In the genomic region with DNA sequence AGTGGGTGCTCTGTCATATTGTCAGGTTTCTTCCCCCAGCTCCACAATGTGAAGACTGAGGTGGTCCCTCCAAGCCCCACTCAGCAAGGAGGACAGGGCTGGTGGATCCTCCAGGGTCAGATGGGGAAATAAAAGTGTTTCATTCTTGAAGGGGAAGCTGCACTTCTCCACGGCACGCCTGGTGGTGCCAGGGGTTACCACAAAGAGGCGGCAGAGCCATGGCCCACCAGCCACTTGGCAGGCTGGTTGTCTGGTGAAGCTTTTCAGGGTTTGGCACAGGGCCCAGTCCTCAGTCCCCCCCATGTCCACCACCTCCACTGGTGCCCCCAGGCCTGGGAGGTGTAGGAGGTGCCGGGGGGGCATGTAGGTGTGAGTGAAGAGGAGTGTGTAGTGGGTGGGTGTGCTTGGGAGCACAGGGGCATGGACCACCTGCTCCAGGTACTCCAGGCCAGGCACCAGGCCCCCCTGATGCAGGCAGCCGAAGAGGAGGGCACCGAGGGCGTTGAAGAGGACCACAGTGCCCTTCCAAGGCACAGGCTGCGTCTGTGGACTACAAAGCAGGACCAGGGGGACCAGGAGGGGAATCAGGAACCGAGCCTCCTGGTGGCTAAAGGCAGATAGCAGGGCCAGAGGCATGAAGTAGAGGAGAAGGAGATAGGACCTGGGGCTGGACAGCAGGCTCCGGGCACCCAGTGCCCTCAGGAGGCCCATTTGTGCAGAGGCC, we compare ENCODE assay signal across 19 cellular contexts. TPM values are rescaled to one million over a fixed set of nuclear protein-coding genes. Genes with fewer than 3 reads are reported as not detected.
DNase-seq lines count a peak whose midpoint lies in the region; ATAC-seq, FAIRE-seq and TF ChIP-seq lines count a peak whose summit lies in the region.
"Had no signal": no experiment of that assay in that cellular context is flagged by ENCODE, and none has a peak within 500 bp of the region (broad histone marks: within the 10 kb centered on the region; RNA-seq: fewer than 3 reads in every experiment).

No MANE protein-coding gene starts in this region.

- no peak overlapping the region for H3K4me3 ChIP-seq in LNCaP clone FGC (ENCODE audit: low read depth, low read length)
- no peak overlapping the region for H3K4me3 ChIP-seq in bronchial epithelial cell (ENCODE audit: low read depth, low read length)
- no peak overlapping the region for H3K4me3 ChIP-seq in PC-9
- H3K4me3 ChIP-seq: SJCRH30, vagina had no signal

- no peaks in the 10 kb centered on the region for H4K20me1 ChIP-seq in PC-9 (ENCODE audit: insufficient read depth)

- peaks cover 11% of the 10 kb centered on the region for H3F3A ChIP-seq in PC-9 (ENCODE audit: insufficient read depth, low read depth)

- H3K36me3 ChIP-seq in bronchial epithelial cell (ENCODE audit: control insufficient read depth, insufficient read depth, low read length) (no peaks in the 10 kb centered on the region), PC-9 (ENCODE audit: low read depth) (no peaks in the 10 kb centered on the region)
- H3K36me3 ChIP-seq: SJCRH30, vagina had no signal

- intact Hi-C loops in PC-9 (cut with micrococcal nuclease; ENCODE audit: unreplicated experiment), result loop anchor here (10.0 kb wide), 3 partner anchors 112 to 422 kb away; no protein-coding TSS in a partner anchor

- TF ChIP-seq CTCF in LNCaP clone FGC (IDR thresholded peaks at IDR 0.05; ENCODE audit: control insufficient read depth, extremely low read depth, insufficient read depth), result peak; percentile 16; the same call in 1 of the 2 replicates
- TF ChIP-seq CTCF in bronchial epithelial cell (IDR thresholded peaks at IDR 0.05; ENCODE audit: insufficient read depth, low read length, severe bottlenecking), result peak; percentile 20
- no peak; the same call in 1 of the 2 replicates for TF ChIP-seq CTCF in PC-9 (conservative IDR thresholded peaks at IDR 0.05)

- POLR2A ChIA-PET in PC-9 (lab: Charles Lee; ENCODE audit: unreplicated experiment), result no interaction called here

- DNase-seq in activated CD8-positive, alpha-beta memory T cell treated with anti-CD3 and anti-CD28 coated beads for 24 hours, result peak; percentile 51
- no peak for DNase-seq in activated CD8-positive, alpha-beta memory T cell treated with anti-CD3 and anti-CD28 coated beads, Interleukin-2, amount 10 ng/mL, durations not matched to agents 7 days and 5 days
- no peak for DNase-seq in LNCaP clone FGC (ENCODE audit: low read depth)
- DNase-seq in bronchial epithelial cell (ENCODE audit: low read depth), result no peak
- no peak for DNase-seq in stimulated activated naive B cell treated with anti-CD40 and anti-IgM and Interleukin-4, amounts not matched to agents 10 μg/mL and 1 μg/mL and 100 μg/mL, for 72 hours
- DNase-seq in hepatic stellate cell (ENCODE audit: low spot score), result no peak
- no peak for DNase-seq in PC-9
- no peak for DNase-seq in HTR-8/SVneo (ENCODE audit: insufficient read length, low spot score)
- DNase-seq: activated naive CD4-positive, alpha-beta T cell treated with Interleukin-2 at 50 U/mL for 16 hours; DMS153; effector CD8-positive, alpha-beta T cell; NK-92 treated with Interleukin-12 subunit alpha and Interleukin-12 subunit beta, amount 100 ng/mL, for 24 hours; nucleus accumbens; stimulated activated naive CD4-positive, alpha-beta T cell had no signal

- H3K9me3 Mint-ChIP-seq in activated CD8-positive, alpha-beta memory T cell treated with anti-CD3 and anti-CD28 coated beads, Interleukin-2, amount 10 ng/mL, durations not matched to agents 7 days and 5 days (ENCODE audit: low read depth), result no peaks in the 10 kb centered on the region
- no peaks in the 10 kb centered on the region for H3K9me3 Mint-ChIP-seq in stimulated activated naive B cell treated with anti-CD40 and anti-IgM and Interleukin-4, amounts not matched to agents 10 μg/mL and 1 μg/mL and 100 μg/mL, for 72 hours

- H3K4me3 Mint-ChIP-seq in activated CD8-positive, alpha-beta memory T cell treated with anti-CD3 and anti-CD28 coated beads, Interleukin-2, amount 10 ng/mL, durations not matched to agents 7 days and 5 days, result no peak overlapping the region
- H3K4me3 Mint-ChIP-seq in stimulated activated naive B cell treated with anti-CD40 and anti-IgM and Interleukin-4, amounts not matched to agents 10 μg/mL and 1 μg/mL and 100 μg/mL, for 72 hours, result no peak overlapping the region
- H3K4me3 Mint-ChIP-seq: brain had no signal

- FAIRE-seq in bronchial epithelial cell (lab: Jason Lieb, UNC) (no peak), HTR-8/SVneo (lab: Jason Lieb, UNC) (no peak)
- FAIRE-seq: frontal cortex, GM12892 had no signal

- H3K27ac ChIP-seq in PC-9, result no peak overlapping the region
- H3K27ac ChIP-seq: SJCRH30, vagina had no signal

- H3K9me3 ChIP-seq in PC-9 (ENCODE audit: insufficient read depth, low read depth), result no peaks in the 10 kb centered on the region
- H3K9me3 ChIP-seq: SJCRH30, vagina had no signal

- no peaks in the 10 kb centered on the region for H3K27me3 ChIP-seq in bronchial epithelial cell (ENCODE audit: control insufficient read depth, insufficient read depth, low read length)
- no peaks in the 10 kb centered on the region for H3K27me3 ChIP-seq in PC-9 (ENCODE audit: insufficient read depth, low read depth)
- H3K27me3 ChIP-seq: vagina had no signal

- H3K4me1 Mint-ChIP-seq in activated CD8-positive, alpha-beta memory T cell treated with anti-CD3 and anti-CD28 coated beads, Interleukin-2, amount 10 ng/mL, durations not matched to agents 7 days and 5 days, result peaks cover 21% of the 10 kb centered on the region
- H3K4me1 Mint-ChIP-seq in stimulated activated naive B cell treated with anti-CD40 and anti-IgM and Interleukin-4, amounts not matched to agents 10 μg/mL and 1 μg/mL and 100 μg/mL, for 72 hours, result peaks cover 11 to 23% of the 10 kb centered on the region in 2 donors

- H2AFZ ChIP-seq in PC-9, result no peak overlapping the region

- BruUV-seq in PC-9 (replicated peaks; lab: Mats Ljungman, UMichigan), result no TSS peak

- peaks cover 25% of the 10 kb centered on the region for H3K79me2 ChIP-seq in PC-9 (ENCODE audit: low read depth)

- no peak overlapping the region for H3K4me2 ChIP-seq in PC-9

- H3K9me2 ChIP-seq in PC-9 (ENCODE audit: insufficient read depth), result no peaks in the 10 kb centered on the region

- peaks cover 8% of the 10 kb centered on the region; the same call in 1 of the 2 replicates for H3K4me1 ChIP-seq in PC-9 (replicated peaks; ENCODE audit: insufficient read depth)

- H3K27ac Mint-ChIP-seq in activated CD8-positive, alpha-beta memory T cell treated with anti-CD3 and anti-CD28 coated beads, Interleukin-2, amount 10 ng/mL, durations not matched to agents 7 days and 5 days, result no peak overlapping the region
- peak overlapping the region; percentile 47 for H3K27ac Mint-ChIP-seq in stimulated activated naive B cell treated with anti-CD40 and anti-IgM and Interleukin-4, amounts not matched to agents 10 μg/mL and 1 μg/mL and 100 μg/mL, for 72 hours
- H3K27ac Mint-ChIP-seq: brain had no signal

- peaks cover 10% of the 10 kb centered on the region for H3K36me3 Mint-ChIP-seq in activated CD8-positive, alpha-beta memory T cell treated with anti-CD3 and anti-CD28 coated beads, Interleukin-2, amount 10 ng/mL, durations not matched to agents 7 days and 5 days
- H3K36me3 Mint-ChIP-seq in stimulated activated naive B cell treated with anti-CD40 and anti-IgM and Interleukin-4, amounts not matched to agents 10 μg/mL and 1 μg/mL and 100 μg/mL, for 72 hours, result peaks cover 7 to 24% of the 10 kb centered on the region in 2 donors

- CTCF ChIA-PET in activated CD8-positive, alpha-beta memory T cell treated with anti-CD3 and anti-CD28 coated beads, Interleukin-2, amount 10 ng/mL, durations not matched to agents 7 days and 5 days (lab: Charles Lee), result no interaction called here
- CTCF ChIA-PET in PC-9 (lab: Charles Lee), result no interaction called here

- ATAC-seq in activated CD8-positive, alpha-beta memory T cell treated with anti-CD3 and anti-CD28 coated beads, Interleukin-2, amount 10 ng/mL, durations not matched to agents 7 days and 5 days, result no peak
- ATAC-seq in stimulated activated naive B cell treated with anti-CD40 and anti-IgM and Interleukin-4, amounts not matched to agents 10 μg/mL and 1 μg/mL and 100 μg/mL, for 72 hours (replicated peaks), result no peak

- no peaks in the 10 kb centered on the region for H3K27me3 Mint-ChIP-seq in activated CD8-positive, alpha-beta memory T cell treated with anti-CD3 and anti-CD28 coated beads, Interleukin-2, amount 10 ng/mL, durations not matched to agents 7 days and 5 days
- no peaks in the 10 kb centered on the region for H3K27me3 Mint-ChIP-seq in stimulated activated naive B cell treated with anti-CD40 and anti-IgM and Interleukin-4, amounts not matched to agents 10 μg/mL and 1 μg/mL and 100 μg/mL, for 72 hours

RNA-seq across cellular contexts. Expression of a gene that starts 5.0 kb away (rescaled TPM):
- total RNA-seq in activated CD8-positive, alpha-beta memory T cell treated with anti-CD3 and anti-CD28 coated beads, Interleukin-2, amount 10 ng/mL, durations not matched to agents 7 days and 5 days, result 10 to 100 TPM; 52.5 to 68.9 TPM
- 78.7 and 94.0 TPM in 2 replicates for total RNA-seq in bronchial epithelial cell
- 83.8 and 91.8 TPM in 2 replicates for total RNA-seq in PC-9 (2021)

RNA-seq across cellular contexts. Expression of a gene that starts 21.3 kb away (rescaled TPM):
- total RNA-seq in activated CD8-positive, alpha-beta memory T cell treated with anti-CD3 and anti-CD28 coated beads, Interleukin-2, amount 10 ng/mL, durations not matched to agents 7 days and 5 days, result 1 to 10 TPM; 1.6 to 2.6 TPM
- 1.6 and 1.7 TPM in 2 replicates for total RNA-seq in bronchial epithelial cell
- total RNA-seq in PC-9 (2021), result 2.1 and 5.6 TPM in 2 replicates
